ENCODE assay signal across 18 cellular contexts in genomic region chr1:232316864-232317263, GRCh38.
DNase-seq lines count a peak whose midpoint lies in the region; ATAC-seq, FAIRE-seq and TF ChIP-seq lines count a peak whose summit lies in the region.
"Had no signal": no experiment of that assay in that cellular context is flagged by ENCODE, and none has a peak within 500 bp of the region (broad histone marks: within the 10 kb centered on the region; RNA-seq: fewer than 3 reads in every experiment).

No MANE protein-coding gene starts in this region.

- DNase-seq in HepG2 (ENCODE audit: low spot score) (no peak), right lobe of liver (no peak), bronchial epithelial cell (ENCODE audit: low read depth) (peak; percentile 54), fibroblast of peridontal ligament (ENCODE audit: extremely low read depth) (peak; percentile 6), NCI-H128 (lab: John Stamatoyannopoulos, UW; ENCODE audit: unreplicated experiment) (no peak), HPDE6-E6E7 (ENCODE audit: extremely low spot score) (no peak), UCSD-AML1 (lab: John Stamatoyannopoulos, UW; ENCODE audit: unreplicated experiment) (no peak)
- DNase-seq: 8988T; Calu3; CD4-positive, CD25-positive, alpha-beta regulatory T cell; DND-41; NCI-H1417; NCI-H1930; NCI-H2171; SIG-M5 had no signal

- no TSS peak for BruUV-seq in HepG2 (replicated peaks; lab: Mats Ljungman, UMichigan)

- in situ Hi-C loops in HepG2 (cut with HindIII; ENCODE audit: extremely low pct_ligation_motif_present, low pct_unique_long_range_greater_than_20kb) = no loop called here

- no peaks in the 10 kb centered on the region for H4K20me1 ChIP-seq in HepG2 (ENCODE audit: insufficient read depth, low read length)

- ATAC-seq in HepG2 (no peak), right lobe of liver (no peak), HG02938 (IDR thresholded peaks at IDR 0.05; ENCODE audit: unreplicated experiment) (no peak)

- no peak overlapping the region for H3K9ac ChIP-seq in HepG2 (ENCODE audit: insufficient read depth, low read depth, low read length)
- H3K9ac ChIP-seq: KMS-11 had no signal

- TF ChIP-seq RAD21 in HepG2 (CRISPR knock-in tag; IDR thresholded peaks at IDR 0.05) = no peak

- CTCF ChIA-PET in HepG2 (lab: Yijun Ruan, JAX; ENCODE audit: low intra/inter-chr PET ratio, low total read pairs) = no interaction called here

- TF ChIP-seq CTCF in HepG2 (CRISPR knock-in tag; IDR thresholded peaks at IDR 0.05) (no peak), right lobe of liver (IDR thresholded peaks at IDR 0.05) (no peak), bronchial epithelial cell (IDR thresholded peaks at IDR 0.05; ENCODE audit: insufficient read depth, low read length, severe bottlenecking) (no peak)

- H3K4me1 ChIP-seq in HepG2 (ENCODE audit: insufficient read depth, low read length) = no peaks in the 10 kb centered on the region
- H3K4me1 ChIP-seq in right lobe of liver = no peaks in the 10 kb centered on the region

- TF ChIP-seq POLR2A in HepG2 (IDR thresholded peaks at IDR 0.05; ENCODE audit: insufficient read depth in 1 of 2, low read depth in 2 of 2, low read length in 2 of 2) = no peak
- TF ChIP-seq POLR2A in right lobe of liver (IDR thresholded peaks at IDR 0.05) = no peak

- peaks cover 9% of the 10 kb centered on the region; the same call in 1 of the 2 replicates for H3K9me3 ChIP-seq in HepG2 (ENCODE audit: low read length)
- H3K9me3 ChIP-seq in right lobe of liver = no peaks in the 10 kb centered on the region

- H3K4me2 ChIP-seq in HepG2 (ENCODE audit: low read depth, low read length) = no peak overlapping the region
- H3K4me2 ChIP-seq: KMS-11 had no signal

- H3K27ac ChIP-seq in HepG2 (ENCODE audit: extremely low read length, insufficient read depth, low read length) (no peak overlapping the region), right lobe of liver (no peak overlapping the region)
- H3K27ac ChIP-seq: KMS-11 had no signal

- H3K36me3 ChIP-seq in HepG2 (replicated peaks in 1 of 2; ENCODE audit: control insufficient read depth in 1 of 2, insufficient read depth in 2 of 2, low read length in 2 of 2) (no peaks in the 10 kb centered on the region), right lobe of liver (no peaks in the 10 kb centered on the region), bronchial epithelial cell (ENCODE audit: control insufficient read depth, insufficient read depth, low read length) (no peaks in the 10 kb centered on the region)

- TF ChIP-seq EP300 in HepG2 (IDR thresholded peaks at IDR 0.05; ENCODE audit: low read depth in 2 of 2, low read length in 2 of 2) (no peak), HepG2 (CRISPR knock-in tag; IDR thresholded peaks at IDR 0.05; ENCODE audit: borderline replicate concordance) (no peak)

- H3K27me3 ChIP-seq in HepG2 (ENCODE audit: control insufficient read depth in 1 of 2, insufficient read depth in 2 of 2, low read length in 2 of 2) (no peaks in the 10 kb centered on the region), right lobe of liver (no peaks in the 10 kb centered on the region), bronchial epithelial cell (ENCODE audit: control insufficient read depth, insufficient read depth, low read length) (no peaks in the 10 kb centered on the region)

- FAIRE-seq in HepG2 (lab: Jason Lieb, UNC) (no peak), bronchial epithelial cell (lab: Jason Lieb, UNC) (no peak)
- FAIRE-seq: H54 had no signal

- no peaks in the 10 kb centered on the region for H3K79me2 ChIP-seq in HepG2 (ENCODE audit: insufficient read depth, low read length)

- no peak overlapping the region for H3K4me3 ChIP-seq in HepG2 (replicated peaks in 1 of 3; ENCODE audit: insufficient read depth in 1 of 3, low read depth in 2 of 3, low read length in 3 of 3)
- no peak overlapping the region for H3K4me3 ChIP-seq in right lobe of liver
- no peak overlapping the region for H3K4me3 ChIP-seq in bronchial epithelial cell (ENCODE audit: low read depth, low read length)

- POLR2A ChIA-PET in HepG2 (lab: Yijun Ruan, JAX) = no interaction called here

- H2AFZ ChIP-seq in HepG2 (ENCODE audit: low read length) = no peak overlapping the region

- intact Hi-C loops in HepG2 (cut with micrococcal nuclease; ENCODE audit: unreplicated experiment) = no loop called here
- intact Hi-C loops in right lobe of liver (cut with DNase I) = no loop called here

TF ChIP-seq in HepG2, 621 proteins besides CTCF, POLR2A, EP300 and RAD21:
- TF ChIP-seq CEBPB (IDR thresholded peaks at IDR 0.05; ENCODE audit: borderline replicate concordance, low read depth, low read length) (peak; percentile 37), ZNF496 (CRISPR knock-in tag; IDR thresholded peaks at IDR 0.05; ENCODE audit: insufficient replicate concordance) (no peak)
TF ChIP-seq in HepG2: peak in this region for 1.

Comparison
In these comparisons a context has a peak if more than half of its experiments do, and no peak if none do; other contexts are left out.
1. DNase-seq: peak in bronchial epithelial cell (single experiment) and fibroblast of peridontal ligament (single experiment); none in HepG2 (single experiment), right lobe of liver (0 of 3), NCI-H128 (single experiment), HPDE6-E6E7 (single experiment) and UCSD-AML1 (single experiment).